ENCODE assay signal across 16 cellular contexts in genomic region chr3:177523991-177524438, GRCh38.
A peak's percentile ranks its signal among the peaks of the same experiment; 100 is the strongest.
DNase-seq lines count a peak whose midpoint lies in the region; ATAC-seq, FAIRE-seq and TF ChIP-seq lines count a peak whose summit lies in the region.
"Had no signal": no experiment of that assay in that cellular context is flagged by ENCODE, and none has a peak within 500 bp of the region (broad histone marks: within the 10 kb centered on the region; RNA-seq: fewer than 3 reads in every experiment).

No MANE protein-coding gene starts in this region.

- H3K4me2 ChIP-seq in fibroblast of lung (ENCODE audit: extremely low read depth, insufficient read depth, low read length), result no peak overlapping the region

- H3K36me3 ChIP-seq in fibroblast of lung (ENCODE audit: control insufficient read depth, insufficient read depth, low read length) (no peaks in the 10 kb centered on the region), pancreas (no peaks in the 10 kb centered on the region), left ventricle myocardium inferior (no peaks in the 10 kb centered on the region)

- 16 to 24% methylated on average over 4 of the region's 4 CpGs for WGBS in pancreas, 2 donors

- TF ChIP-seq CTCF in fibroblast of lung (conservative IDR thresholded peaks at IDR 0.05 in 1 of 2, IDR thresholded peaks at IDR 0.05 in 1 of 2; ENCODE audit: low read depth in 1 of 2, low read length in 2 of 2), result no peak
- no peak for TF ChIP-seq CTCF in pancreas (IDR thresholded peaks at IDR 0.05)
- no peak for TF ChIP-seq CTCF in left ventricle myocardium inferior (IDR thresholded peaks at IDR 0.05; ENCODE audit: borderline replicate concordance)

- no peak overlapping the region for H3K9ac ChIP-seq in fibroblast of lung (ENCODE audit: insufficient read depth, low read length)
- H3K9ac ChIP-seq: GM23248 had no signal

- no peaks in the 10 kb centered on the region for H3K79me2 ChIP-seq in fibroblast of lung (ENCODE audit: control insufficient read depth, insufficient read depth, low read length)

- DNase-seq in HT-29 (ENCODE audit: low spot score) (peak; percentile 85), OCI-M1 (lab: John Stamatoyannopoulos, UW) (peak; percentile 13), fibroblast of lung (ENCODE audit: low read depth in 2 of 2) (peak; percentile 44 to 84), pancreas (no peak), SHP77 (lab: John Stamatoyannopoulos, UW) (no peak), A172 (ENCODE audit: low spot score) (no peak), left ventricle myocardium inferior (no peak)
- DNase-seq: activated CD4-positive, alpha-beta memory T cell treated with anti-CD3 and anti-CD28 coated beads for 36 hours; activated naive CD4-positive, alpha-beta T cell treated with Interleukin-2 at 50 U/mL for 16 hours; CD4-positive, alpha-beta T cell; dorsolateral prefrontal cortex; hippocampal formation; Karpas-422; NCI-H524 treated with DMSO at 0.1 percent for 48 hours had no signal

- H3K4me1 ChIP-seq in fibroblast of lung (ENCODE audit: control insufficient read depth, extremely low read depth, insufficient read depth, low read length) (no peaks in the 10 kb centered on the region), pancreas (peaks cover 0 to 10% (median 8%) of the 10 kb centered on the region in 3 donors), left ventricle myocardium inferior (no peaks in the 10 kb centered on the region)

- intact Hi-C loops in pancreas (cut with DNase I) (no loop called here), left ventricle myocardium inferior (cut with micrococcal nuclease) (no loop called here)

- no peak for FAIRE-seq in pancreas (lab: Jason Lieb, UNC)

- H3K4me3 ChIP-seq in fibroblast of lung (replicated peaks in 1 of 4; ENCODE audit: control extremely low read depth in 1 of 4, insufficient read depth in 1 of 4, low read depth in 3 of 4, low read length in 4 of 4), result no peak overlapping the region
- no peak overlapping the region for H3K4me3 ChIP-seq in pancreas
- no peak overlapping the region for H3K4me3 ChIP-seq in left ventricle myocardium inferior
- H3K4me3 ChIP-seq: dorsolateral prefrontal cortex, GM23248 had no signal

- no peak overlapping the region for H2AFZ ChIP-seq in fibroblast of lung (ENCODE audit: low read length)
- H2AFZ ChIP-seq: GM23248 had no signal

- H3K9me3 ChIP-seq in fibroblast of lung (ENCODE audit: control insufficient read depth, insufficient read depth, low read depth, low read length) (no peaks in the 10 kb centered on the region), pancreas (no peaks in the 10 kb centered on the region), left ventricle myocardium inferior (replicated peaks) (no peaks in the 10 kb centered on the region)

- H3K27me3 ChIP-seq in fibroblast of lung (ENCODE audit: control insufficient read depth, insufficient read depth, low read length) (no peaks in the 10 kb centered on the region), pancreas (no peaks in the 10 kb centered on the region), left ventricle myocardium inferior (ENCODE audit: low read depth) (no peaks in the 10 kb centered on the region)
- H3K27me3 ChIP-seq: dorsolateral prefrontal cortex had no signal

- H3K27ac ChIP-seq in fibroblast of lung (ENCODE audit: insufficient read depth, low read length), result no peak overlapping the region
- peak overlapping the region in 2 of 4 donors; percentile 50 to 52 for H3K27ac ChIP-seq in pancreas
- no peak overlapping the region for H3K27ac ChIP-seq in left ventricle myocardium inferior (replicated peaks)
- H3K27ac ChIP-seq: dorsolateral prefrontal cortex, GM23248 had no signal

- ATAC-seq in pancreas (peak; percentile 43 to 63 (median 52)), HG03378 (IDR thresholded peaks at IDR 0.05; ENCODE audit: unreplicated experiment) (no peak)

- H4K20me1 ChIP-seq in fibroblast of lung (ENCODE audit: control insufficient read depth, extremely low read depth, insufficient read depth, low read length), result no peaks in the 10 kb centered on the region

Comparison
In these comparisons a context has a peak if more than half of its experiments do, and no peak if none do; other contexts are left out.
1. DNase-seq: peak in HT-29 (single experiment), OCI-M1 (single experiment) and fibroblast of lung (2 of 2); none in pancreas (0 of 6), SHP77 (0 of 2), A172 (single experiment) and left ventricle myocardium inferior (single experiment).